Comparison of ENCODE assay signal across 21 cellular contexts in genomic region chr17:2655526-2655925, GRCh38. TPM values are rescaled to one million over a fixed set of nuclear protein-coding genes. Genes with fewer than 3 reads are reported as not detected.
DNase-seq lines count a peak whose midpoint lies in the region; ATAC-seq and TF ChIP-seq lines count a peak whose summit lies in the region.
"Had no signal": no experiment of that assay in that cellular context is flagged by ENCODE, and none has a peak within 500 bp of the region (broad histone marks: within the 10 kb centered on the region; RNA-seq: fewer than 3 reads in every experiment).

No MANE protein-coding gene starts in this region.

- H3K36me3 Mint-ChIP-seq in CD4-positive, alpha-beta T cell (ENCODE audit: low read depth): peaks cover 52% of the 10 kb centered on the region
- peaks cover 41% of the 10 kb centered on the region for H3K36me3 Mint-ChIP-seq in activated naive CD8-positive, alpha-beta T cell treated with anti-CD3 and anti-CD28 coated beads for 36 hours
- peaks cover 26% of the 10 kb centered on the region for H3K36me3 Mint-ChIP-seq in memory B cell

- intact Hi-C loops in CD4-positive, alpha-beta T cell (cut with DNase I, micrococcal nuclease): no loop called here

- H3K27me3 Mint-ChIP-seq in CD4-positive, alpha-beta T cell: no peaks in the 10 kb centered on the region
- H3K27me3 Mint-ChIP-seq in activated naive CD8-positive, alpha-beta T cell treated with anti-CD3 and anti-CD28 coated beads for 36 hours: no peaks in the 10 kb centered on the region
- no peaks in the 10 kb centered on the region for H3K27me3 Mint-ChIP-seq in memory B cell

- DNase-seq in NCI-H2171 treated with DMSO at 0.1 percent for 48 hours (lab: John Stamatoyannopoulos, UW): peak; percentile 53
- DNase-seq in NCI-H2171 (lab: John Stamatoyannopoulos, UW): no peak
- no peak for DNase-seq in CD4-positive, alpha-beta T cell
- no peak for DNase-seq in activated naive CD8-positive, alpha-beta T cell treated with anti-CD3 and anti-CD28 coated beads for 36 hours
- DNase-seq in memory B cell (ENCODE audit: low spot score in 2 of 2): no peak
- DNase-seq in activated effector memory CD4-positive, alpha-beta T cell treated with Interleukin-2 at 50 U/mL for 16 hours: no peak
- DNase-seq: 8988T; activated CD4-positive, alpha-beta T cell treated with anti-CD3 and anti-CD28 coated beads for 4 hours; activated effector memory CD4-positive, alpha-beta T cell treated with anti-CD3 and anti-CD28 coated beads, Interleukin-2, amount 50 U/mL, for 16 hours; AML-193; amniotic stem cell; DMS79 treated with DMSO at 0.1 percent for 48 hours; Karpas-422; kidney glomerular epithelial cell; NCI-H187; NCI-H526 treated with DMSO at 0.1 percent for 48 hours; SJCRH30; stimulated activated CD4-positive, alpha-beta T cell treated with anti-CD3 and anti-CD28 coated beads, Interleukin-2, amount 100 ng/mL, for 24 hours had no signal

- no peak overlapping the region for H3K27ac ChIP-seq in CD4-positive, alpha-beta T cell (ENCODE audit: low read depth, low read length)
- H3K27ac ChIP-seq: coronary artery, SJCRH30 had no signal

- POLR2A ChIA-PET in CD4-positive, alpha-beta T cell (lab: Charles Lee): no interaction called here

- peak; percentile 67 for ATAC-seq in CD4-positive, alpha-beta T cell (ENCODE audit: poor library complexity)
- ATAC-seq in memory B cell (ENCODE audit: low read depth) (no peak), HG02610 (IDR thresholded peaks at IDR 0.05; ENCODE audit: unreplicated experiment) (no peak), HG03457 (IDR thresholded peaks at IDR 0.05; ENCODE audit: unreplicated experiment) (no peak)

- H3K4me3 Mint-ChIP-seq in CD4-positive, alpha-beta T cell: no peak overlapping the region
- no peak overlapping the region for H3K4me3 Mint-ChIP-seq in activated naive CD8-positive, alpha-beta T cell treated with anti-CD3 and anti-CD28 coated beads for 36 hours
- no peak overlapping the region for H3K4me3 Mint-ChIP-seq in memory B cell

- H3K27ac Mint-ChIP-seq in CD4-positive, alpha-beta T cell: peak overlapping the region; percentile 79
- H3K27ac Mint-ChIP-seq in activated naive CD8-positive, alpha-beta T cell treated with anti-CD3 and anti-CD28 coated beads for 36 hours: peak overlapping the region; percentile 2
- H3K27ac Mint-ChIP-seq in memory B cell: peak overlapping the region; percentile 24

- peaks cover 53% of the 10 kb centered on the region for H3K4me1 Mint-ChIP-seq in CD4-positive, alpha-beta T cell (ENCODE audit: low read depth)
- peaks cover 34% of the 10 kb centered on the region for H3K4me1 Mint-ChIP-seq in activated naive CD8-positive, alpha-beta T cell treated with anti-CD3 and anti-CD28 coated beads for 36 hours
- H3K4me1 Mint-ChIP-seq in memory B cell: peaks cover 10% of the 10 kb centered on the region

- CTCF ChIA-PET in CD4-positive, alpha-beta T cell (lab: Charles Lee): interaction anchor here (1.0 kb wide), 1 partner anchor 34 kb away, joined by 3 read pairs; no protein-coding TSS in a partner anchor

- no peaks in the 10 kb centered on the region for H3K27me3 ChIP-seq in CD4-positive, alpha-beta T cell (ENCODE audit: control insufficient read depth, insufficient read depth, low read length)
- H3K27me3 ChIP-seq: SJCRH30 had no signal

- H3K9me3 Mint-ChIP-seq in CD4-positive, alpha-beta T cell: peaks cover 4% of the 10 kb centered on the region
- peaks cover 5% of the 10 kb centered on the region for H3K9me3 Mint-ChIP-seq in activated naive CD8-positive, alpha-beta T cell treated with anti-CD3 and anti-CD28 coated beads for 36 hours
- H3K9me3 Mint-ChIP-seq in memory B cell: no peaks in the 10 kb centered on the region

- H3K9me3 ChIP-seq in CD4-positive, alpha-beta T cell (ENCODE audit: control insufficient read depth, low read length): no peaks in the 10 kb centered on the region
- H3K9me3 ChIP-seq: SJCRH30 had no signal

- no peak for TF ChIP-seq CTCF in CD4-positive, alpha-beta T cell (IDR thresholded peaks at IDR 0.05)

RNA-seq across cellular contexts. Expression of gene CLUH, which starts 56.0 kb away (rescaled TPM):
- total RNA-seq in CD4-positive, alpha-beta T cell: 10 to 100 TPM; 34.4 to 34.8 TPM
- 100 to 1,000 TPM; 162 to 171 TPM for total RNA-seq in activated naive CD8-positive, alpha-beta T cell treated with anti-CD3 and anti-CD28 coated beads for 36 hours

Comparison
In these comparisons a context has a peak if more than half of its experiments do, and no peak if none do; other contexts are left out.
1. H3K27ac Mint-ChIP-seq: peak in every context shown above with its lines; median percentile 79 in CD4-positive, alpha-beta T cell; 24 in memory B cell; 2 in activated naive CD8-positive, alpha-beta T cell treated with anti-CD3 and anti-CD28 coated beads for 36 hours.
2. RNA of gene CLUH, which starts 56.0 kb away (total RNA-seq): 162 to 171 TPM in activated naive CD8-positive, alpha-beta T cell treated with anti-CD3 and anti-CD28 coated beads for 36 hours; 34.4 to 34.8 TPM in CD4-positive, alpha-beta T cell; every median in the first group is over 4 times any median in the second.